23 cellular contexts compared by ENCODE assay signal in genomic region chr7:120591-120991, GRCh38.
DNase-seq lines count a peak whose midpoint lies in the region; ATAC-seq and TF ChIP-seq lines count a peak whose summit lies in the region.
"Had no signal": no experiment of that assay in that cellular context is flagged by ENCODE, and none has a peak within 500 bp of the region (broad histone marks: within the 10 kb centered on the region; RNA-seq: fewer than 3 reads in every experiment).

No MANE protein-coding gene starts in this region.

- DNase-seq in CD14-positive monocyte (ENCODE audit: low spot score) (no peak), left lung (peak in 1 of 2 donors; percentile 80), GF-D8 (lab: John Stamatoyannopoulos, UW) (no peak), COLO668 (lab: John Stamatoyannopoulos, UW; ENCODE audit: unreplicated experiment) (no peak), spleen (no peak)
- DNase-seq in activated CD4-positive, alpha-beta memory T cell treated with anti-CD3 and anti-CD28 coated beads, Interleukin-2, amount 10 ng/mL, durations not matched to agents 7 days and 5 days, result no peak
- DNase-seq: activated gamma-delta T cell; activated naive CD8-positive, alpha-beta T cell treated with anti-CD3 and anti-CD28 coated beads, Interleukin-2, amount 50 U/mL, for 24 hours; activated T-cell treated with anti-CD3 and anti-CD28 coated beads, Interleukin-2, amount 50 U/mL, for 1 hour; AML-193; brain microvascular endothelial cell; CD8-positive, alpha-beta memory T cell; naive thymus-derived CD4-positive, alpha-beta T cell; NCI-H1092 treated with DMSO at 0.1 percent for 48 hours; NCI-H2081; NCI-H345; NCI-H774; sigmoid colon; stimulated activated CD8-positive, alpha-beta memory T cell treated with anti-CD3 and anti-CD28 coated beads, Interleukin-4, amount 100 ng/mL, for 48 hours; trophoblast cell had no signal

- H3K27me3 ChIP-seq in left lung (peaks cover 0 to 29% of the 10 kb centered on the region in 2 donors), neutrophil (no peaks in the 10 kb centered on the region), spleen (replicated peaks in 1 of 7) (peaks cover 0 to 40% (median 0%) of the 10 kb centered on the region in 7 donors)
- H3K27me3 ChIP-seq: brain microvascular endothelial cell, sigmoid colon, SJSA1 had no signal

- peak; percentile 71 for ATAC-seq in left lung
- ATAC-seq: activated naive CD8-positive, alpha-beta T cell treated with anti-CD3 and anti-CD28 coated beads, Interleukin-2, amount 50 U/mL, for 24 hours; naive thymus-derived CD4-positive, alpha-beta T cell had no signal

- H3K36me3 ChIP-seq in left lung (no peaks in the 10 kb centered on the region), neutrophil (no peaks in the 10 kb centered on the region), spleen (no peaks in the 10 kb centered on the region)
- H3K36me3 ChIP-seq: brain microvascular endothelial cell, sigmoid colon, SJSA1 had no signal

- CTCF ChIA-PET in activated CD4-positive, alpha-beta memory T cell treated with anti-CD3 and anti-CD28 coated beads, Interleukin-2, amount 10 ng/mL, durations not matched to agents 7 days and 5 days (lab: Charles Lee), result no interaction called here

- POLR2A ChIA-PET in activated CD4-positive, alpha-beta memory T cell treated with anti-CD3 and anti-CD28 coated beads, Interleukin-2, amount 10 ng/mL, durations not matched to agents 7 days and 5 days (lab: Charles Lee), result no interaction called here

- peak overlapping the region in 4 of 7 donors; percentile 90 to 97 (median 93) for H3K27ac Mint-ChIP-seq in CD14-positive monocyte
- H3K27ac Mint-ChIP-seq in dendritic cell treated with granulocyte-macrophage colony-stimulating factor and Interleukin-4, amounts not matched to agents 40 ng/mL and 50 ng/mL, for 4 days, result peak overlapping the region; percentile 93
- no peak overlapping the region for H3K27ac Mint-ChIP-seq in activated CD4-positive, alpha-beta memory T cell treated with anti-CD3 and anti-CD28 coated beads, Interleukin-2, amount 10 ng/mL, durations not matched to agents 7 days and 5 days
- H3K27ac Mint-ChIP-seq: activated naive CD8-positive, alpha-beta T cell treated with anti-CD3 and anti-CD28 coated beads, Interleukin-2, amount 50 U/mL, for 24 hours; CD8-positive, alpha-beta memory T cell; naive thymus-derived CD4-positive, alpha-beta T cell had no signal

- peaks cover under 1 to 8% of the 10 kb centered on the region in 2 donors for H3K36me3 Mint-ChIP-seq in CD14-positive monocyte
- H3K36me3 Mint-ChIP-seq in dendritic cell treated with granulocyte-macrophage colony-stimulating factor and Interleukin-4, amounts not matched to agents 40 ng/mL and 50 ng/mL, for 4 days (ENCODE audit: low read depth), result no peaks in the 10 kb centered on the region
- H3K36me3 Mint-ChIP-seq in activated CD4-positive, alpha-beta memory T cell treated with anti-CD3 and anti-CD28 coated beads, Interleukin-2, amount 10 ng/mL, durations not matched to agents 7 days and 5 days (ENCODE audit: low read depth), result no peaks in the 10 kb centered on the region
- H3K36me3 Mint-ChIP-seq: CD8-positive, alpha-beta memory T cell; naive thymus-derived CD4-positive, alpha-beta T cell had no signal

- H3K9me3 Mint-ChIP-seq in CD14-positive monocyte, result peaks cover 0 to 2% (median 0%) of the 10 kb centered on the region in 7 donors
- H3K9me3 Mint-ChIP-seq in dendritic cell treated with granulocyte-macrophage colony-stimulating factor and Interleukin-4, amounts not matched to agents 40 ng/mL and 50 ng/mL, for 4 days, result no peaks in the 10 kb centered on the region
- no peaks in the 10 kb centered on the region for H3K9me3 Mint-ChIP-seq in activated CD4-positive, alpha-beta memory T cell treated with anti-CD3 and anti-CD28 coated beads, Interleukin-2, amount 10 ng/mL, durations not matched to agents 7 days and 5 days
- H3K9me3 Mint-ChIP-seq: activated naive CD8-positive, alpha-beta T cell treated with anti-CD3 and anti-CD28 coated beads, Interleukin-2, amount 50 U/mL, for 24 hours; CD8-positive, alpha-beta memory T cell had no signal

- H3K27me3 Mint-ChIP-seq in CD14-positive monocyte (ENCODE audit: low read depth in 3 of 3), result peaks cover 0 to 1% (median 0%) of the 10 kb centered on the region in 3 donors
- peaks cover 3% of the 10 kb centered on the region for H3K27me3 Mint-ChIP-seq in dendritic cell treated with granulocyte-macrophage colony-stimulating factor and Interleukin-4, amounts not matched to agents 40 ng/mL and 50 ng/mL, for 4 days
- peaks cover 2% of the 10 kb centered on the region for H3K27me3 Mint-ChIP-seq in activated CD4-positive, alpha-beta memory T cell treated with anti-CD3 and anti-CD28 coated beads, Interleukin-2, amount 10 ng/mL, durations not matched to agents 7 days and 5 days

- H3K4me3 ChIP-seq in left lung, result no peak overlapping the region
- H3K4me3 ChIP-seq in neutrophil (ENCODE audit: low read depth in 1 of 2, low read length in 1 of 2), result no peak overlapping the region
- no peak overlapping the region for H3K4me3 ChIP-seq in spleen
- H3K4me3 ChIP-seq: sigmoid colon, SJSA1 had no signal

- TF ChIP-seq POLR2A in spleen (IDR thresholded peaks at IDR 0.05), result no peak

- H3K4me1 ChIP-seq in left lung (peaks cover 0 to 55% of the 10 kb centered on the region in 2 donors), neutrophil (ENCODE audit: control insufficient read depth in 1 of 2, insufficient read depth in 1 of 2, low read depth in 1 of 2, low read length in 1 of 2) (peaks cover 53 to 54% of the 10 kb centered on the region in 2 experiments), spleen (peaks cover 0 to 45% (median 15%) of the 10 kb centered on the region in 6 donors)
- H3K4me1 ChIP-seq: SJSA1 had no signal

- intact Hi-C loops in CD14-positive monocyte (cut with micrococcal nuclease) (no loop called here), left lung (cut with DNase I) (no loop called here), spleen (cut with DNase I; ENCODE audit: low total_unique reads) (no loop called here)
- intact Hi-C loops in dendritic cell treated with granulocyte-macrophage colony-stimulating factor and Interleukin-4, amounts not matched to agents 40 ng/mL and 50 ng/mL, for 4 days (cut with micrococcal nuclease), result no loop called here

- no peak for TF ChIP-seq CTCF in CD14-positive monocyte (IDR thresholded peaks at IDR 0.05)
- no peak for TF ChIP-seq CTCF in left lung (IDR thresholded peaks at IDR 0.05)
- TF ChIP-seq CTCF in neutrophil (IDR thresholded peaks at IDR 0.05), result no peak
- TF ChIP-seq CTCF in spleen (IDR thresholded peaks at IDR 0.05 in 8 of 11, conservative IDR thresholded peaks at IDR 0.05 in 3 of 11), result no peak

- peaks cover 66% of the 10 kb centered on the region for H3K4me1 Mint-ChIP-seq in CD14-positive monocyte
- H3K4me1 Mint-ChIP-seq in dendritic cell treated with granulocyte-macrophage colony-stimulating factor and Interleukin-4, amounts not matched to agents 40 ng/mL and 50 ng/mL, for 4 days (ENCODE audit: low read depth), result peaks cover 70% of the 10 kb centered on the region
- H3K4me1 Mint-ChIP-seq in activated CD4-positive, alpha-beta memory T cell treated with anti-CD3 and anti-CD28 coated beads, Interleukin-2, amount 10 ng/mL, durations not matched to agents 7 days and 5 days, result no peaks in the 10 kb centered on the region
- H3K4me1 Mint-ChIP-seq: activated naive CD8-positive, alpha-beta T cell treated with anti-CD3 and anti-CD28 coated beads, Interleukin-2, amount 50 U/mL, for 24 hours had no signal

- 90 to 92% (median 91%) methylated on average over 6 to 16 of the region's 16 CpGs for WGBS in spleen, 5 donors

- H3K9me3 ChIP-seq in left lung (no peaks in the 10 kb centered on the region), neutrophil (no peaks in the 10 kb centered on the region), spleen (no peaks in the 10 kb centered on the region)
- H3K9me3 ChIP-seq: sigmoid colon, SJSA1 had no signal

- H3K4me3 Mint-ChIP-seq in CD14-positive monocyte, result peak overlapping the region in 1 of 2 donors; percentile 7
- H3K4me3 Mint-ChIP-seq in dendritic cell treated with granulocyte-macrophage colony-stimulating factor and Interleukin-4, amounts not matched to agents 40 ng/mL and 50 ng/mL, for 4 days, result no peak overlapping the region
- H3K4me3 Mint-ChIP-seq in activated CD4-positive, alpha-beta memory T cell treated with anti-CD3 and anti-CD28 coated beads, Interleukin-2, amount 10 ng/mL, durations not matched to agents 7 days and 5 days, result no peak overlapping the region
- H3K4me3 Mint-ChIP-seq: activated naive CD8-positive, alpha-beta T cell treated with anti-CD3 and anti-CD28 coated beads, Interleukin-2, amount 50 U/mL, for 24 hours; CD8-positive, alpha-beta memory T cell; naive thymus-derived CD4-positive, alpha-beta T cell had no signal

- peak overlapping the region in 1 of 2 donors; percentile 91 for H3K27ac ChIP-seq in left lung
- peak overlapping the region; percentile 91 for H3K27ac ChIP-seq in neutrophil
- H3K27ac ChIP-seq in spleen, result no peak overlapping the region
- H3K27ac ChIP-seq: brain microvascular endothelial cell, SJSA1 had no signal
